Comparison of ENCODE assay signal across 8 cellular contexts in genomic region chr7:16753932-16754571, GRCh38. TPM values are rescaled to one million over a fixed set of nuclear protein-coding genes. Genes with fewer than 3 reads are reported as not detected.
DNase-seq lines count a peak whose midpoint lies in the region; ATAC-seq and TF ChIP-seq lines count a peak whose summit lies in the region.

No MANE protein-coding gene starts in this region.

- H3K4me1 Mint-ChIP-seq in stimulated activated naive CD8-positive, alpha-beta T cell treated with anti-CD3 and anti-CD28 coated beads, Interleukin-15, amount 100 ng/mL, for 72 hours = peaks cover 15% of the 10 kb centered on the region

- ATAC-seq in HG03280 (IDR thresholded peaks at IDR 0.05; ENCODE audit: unreplicated experiment) = peak; percentile 33
- ATAC-seq in RWPE2 (ENCODE audit: low read depth) = peak; percentile 45
- peak; percentile 55 for ATAC-seq in left lobe of liver
- peak; percentile 60 for ATAC-seq in stimulated activated naive CD8-positive, alpha-beta T cell treated with anti-CD3 and anti-CD28 coated beads, Interleukin-15, amount 100 ng/mL, for 72 hours
- no peak for ATAC-seq in HG03108 (IDR thresholded peaks at IDR 0.05; ENCODE audit: unreplicated experiment)

- peak overlapping the region; percentile 20 for H3K27ac ChIP-seq in RWPE2 (ENCODE audit: poor library complexity, severe bottlenecking)

- no peaks in the 10 kb centered on the region for H3K36me3 ChIP-seq in RWPE2 (ENCODE audit: low read depth)

- H3K9me3 Mint-ChIP-seq in stimulated activated naive CD8-positive, alpha-beta T cell treated with anti-CD3 and anti-CD28 coated beads, Interleukin-15, amount 100 ng/mL, for 72 hours = no peaks in the 10 kb centered on the region

- no peaks in the 10 kb centered on the region for H3K9me3 ChIP-seq in RWPE2 (ENCODE audit: severe bottlenecking)

- peak overlapping the region; percentile 63 for H3K4me3 ChIP-seq in RWPE2 (ENCODE audit: severe bottlenecking)

- DNase-seq in activated T-cell treated with anti-CD3 and anti-CD28 coated beads for 48 hours (ENCODE audit: low read depth) (peak; percentile 3), activated T-cell treated with anti-CD3 and anti-CD28 coated beads for 4 hours (no peak), RWPE2 (ENCODE audit: low spot score) (peak; percentile 61), cerebellum (ENCODE audit: low spot score) (peak; percentile 29), left lobe of liver (ENCODE audit: low spot score) (peak; percentile 56)
- DNase-seq in stimulated activated naive CD8-positive, alpha-beta T cell treated with anti-CD3 and anti-CD28 coated beads, Interleukin-15, amount 100 ng/mL, for 72 hours = peak; percentile 10 to 22

- peak overlapping the region; percentile 77 to 87 for H3K4me3 Mint-ChIP-seq in stimulated activated naive CD8-positive, alpha-beta T cell treated with anti-CD3 and anti-CD28 coated beads, Interleukin-15, amount 100 ng/mL, for 72 hours

- H3K27me3 Mint-ChIP-seq in stimulated activated naive CD8-positive, alpha-beta T cell treated with anti-CD3 and anti-CD28 coated beads, Interleukin-15, amount 100 ng/mL, for 72 hours = peaks cover 39% of the 10 kb centered on the region

- TF ChIP-seq CTCF in RWPE2 (IDR thresholded peaks at IDR 0.05; ENCODE audit: poor library complexity, severe bottlenecking) = no peak

- no peak overlapping the region for H3K27ac Mint-ChIP-seq in stimulated activated naive CD8-positive, alpha-beta T cell treated with anti-CD3 and anti-CD28 coated beads, Interleukin-15, amount 100 ng/mL, for 72 hours

- H3K4me1 ChIP-seq in RWPE2 (ENCODE audit: insufficient read depth, poor library complexity, severe bottlenecking) = peaks cover 12% of the 10 kb centered on the region

- H3K27me3 ChIP-seq in RWPE2 (ENCODE audit: insufficient read depth, poor library complexity, severe bottlenecking) = no peaks in the 10 kb centered on the region

RNA-seq across cellular contexts. Expression of gene TSPAN13, which starts 0.5 kb away (rescaled TPM):
- total RNA-seq in cerebellum = 56.8 TPM
- total RNA-seq in left lobe of liver = 41.3 TPM

RNA-seq across cellular contexts. Expression of gene AGR2, which starts 50.7 kb away (rescaled TPM):
- total RNA-seq in cerebellum (1.9 TPM), left lobe of liver (1.2 TPM)
